Comparison of ENCODE assay signal across 6 cellular contexts in the genomic region with DNA sequence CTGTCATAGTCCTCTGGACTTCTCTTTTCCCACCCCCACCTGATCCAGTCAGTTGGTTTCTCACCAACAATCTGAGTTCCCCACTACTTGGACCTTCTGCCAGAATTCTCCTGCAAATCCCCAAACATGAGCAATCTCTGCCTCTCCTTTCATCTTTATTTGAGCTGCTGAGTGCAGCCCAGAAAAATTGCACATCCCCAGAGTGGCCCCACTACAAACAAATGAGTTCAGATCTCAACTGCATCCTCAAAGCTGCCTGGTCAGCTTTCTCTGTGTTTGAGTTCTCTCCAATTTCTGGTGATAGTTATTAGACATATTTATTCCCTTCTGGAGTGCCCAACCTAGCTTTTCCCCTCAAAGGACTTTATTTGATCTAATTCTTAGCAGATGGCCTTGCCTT.
"Had no signal": no experiment of that assay in that cellular context is flagged by ENCODE, and none has a peak within 500 bp of the region (broad histone marks: within the 10 kb centered on the region; RNA-seq: fewer than 3 reads in every experiment).

No MANE protein-coding gene starts in this region.

- ATAC-seq: K562 had no signal

- H3K27ac Mint-ChIP-seq: IgD-negative memory B cell had no signal

- H3K4me3 Mint-ChIP-seq: IgD-negative memory B cell had no signal

- FAIRE-seq: HTR-8/SVneo, K562 had no signal

- DNase-seq: IMR-90, KBM-7 had no signal

- H3K27ac ChIP-seq: HL-60 had no signal

- H3K4me1 Mint-ChIP-seq: IgD-negative memory B cell had no signal

- H3K4me3 ChIP-seq: K562 had no signal

- H3K36me3 Mint-ChIP-seq: IgD-negative memory B cell had no signal
